Comparison of ENCODE assay signal across 9 cellular contexts in genomic region chr6:136037246-136037884, GRCh38.
DNase-seq lines count a peak whose midpoint lies in the region; ATAC-seq and TF ChIP-seq lines count a peak whose summit lies in the region.
"Had no signal": no experiment of that assay in that cellular context is flagged by ENCODE, and none has a peak within 500 bp of the region (broad histone marks: within the 10 kb centered on the region; RNA-seq: fewer than 3 reads in every experiment).

No MANE protein-coding gene starts in this region.

- TF ChIP-seq CTCF in mammary epithelial cell (conservative IDR thresholded peaks at IDR 0.05 in 1 of 2, IDR thresholded peaks at IDR 0.05 in 1 of 2; ENCODE audit: extremely low read depth in 1 of 2, insufficient read depth in 1 of 2, low read depth in 1 of 2, low read length in 2 of 2) (no peak), upper lobe of left lung (IDR thresholded peaks at IDR 0.05) (no peak)

- no peaks in the 10 kb centered on the region for H3K36me3 ChIP-seq in mammary epithelial cell (ENCODE audit: insufficient read depth, low read length)
- no peaks in the 10 kb centered on the region for H3K36me3 ChIP-seq in mesodermal cell (ENCODE audit: control insufficient read depth, insufficient read depth, low read length)
- no peaks in the 10 kb centered on the region for H3K36me3 ChIP-seq in upper lobe of left lung

- dilution Hi-C loops in mammary epithelial cell (cut with HindIII; ENCODE audit: low sequenced_read_pairs) = no loop called here

- no TSS peak for BruUV-seq in mammary epithelial cell (replicated peaks; lab: Mats Ljungman, UMichigan)

- in situ Hi-C loops in mammary epithelial cell (cut with MboI; ENCODE audit: low sequenced_read_pairs in 2 of 2) = no loop called here

- H3K9ac ChIP-seq in mammary epithelial cell (ENCODE audit: insufficient read depth, low read length) = no peak overlapping the region

- H3K9me3 ChIP-seq in mammary epithelial cell (replicated peaks; ENCODE audit: insufficient read depth, low read length) = no peaks in the 10 kb centered on the region
- no peaks in the 10 kb centered on the region for H3K9me3 ChIP-seq in mesodermal cell (ENCODE audit: control insufficient read depth, low read length)
- H3K9me3 ChIP-seq in upper lobe of left lung = no peaks in the 10 kb centered on the region

- TF ChIP-seq POLR2A in upper lobe of left lung (IDR thresholded peaks at IDR 0.05) = no peak

- H3K27me3 ChIP-seq in mammary epithelial cell (ENCODE audit: insufficient read depth, low read length) (peaks cover 8% of the 10 kb centered on the region), upper lobe of left lung (no peaks in the 10 kb centered on the region)

- no peaks in the 10 kb centered on the region for H3K79me2 ChIP-seq in mammary epithelial cell (ENCODE audit: insufficient read depth, low read length)

- CTCF ChIA-PET in mammary epithelial cell (lab: Charles Lee; ENCODE audit: low non-redundant PET) = no interaction called here

- H4K20me1 ChIP-seq in mammary epithelial cell (ENCODE audit: insufficient read depth, low read length) = no peaks in the 10 kb centered on the region

- DNase-seq in Right ventricle myocardium inferior (ENCODE audit: missing footprints) = no peak
- no peak for DNase-seq in cardiac septum (ENCODE audit: low spot score)
- peak; percentile 12 for DNase-seq in mammary epithelial cell
- DNase-seq in upper lobe of left lung = no peak
- no peak for DNase-seq in COR-L47 (lab: John Stamatoyannopoulos, UW)
- DNase-seq: DND-41 had no signal

- no peak overlapping the region for H3K4me3 ChIP-seq in mammary epithelial cell (replicated peaks in 1 of 3; ENCODE audit: insufficient read depth in 1 of 3, low read depth in 2 of 3, low read length in 3 of 3)
- H3K4me3 ChIP-seq in mesodermal cell (ENCODE audit: extremely low read depth, insufficient read depth, low read length, poor library complexity, severe bottlenecking) = no peak overlapping the region
- peak overlapping the region in 2 of 4 donors; percentile 24 to 32 for H3K4me3 ChIP-seq in upper lobe of left lung

- H3K27ac ChIP-seq in mammary epithelial cell (ENCODE audit: insufficient read depth, low read depth, low read length) (no peak overlapping the region), mesodermal cell (ENCODE audit: low read depth, low read length, severe bottlenecking) (peak overlapping the region; percentile 50), upper lobe of left lung (peak overlapping the region; percentile 20 to 55 (median 40))

- WGBS in mammary epithelial cell (ENCODE audit: low coverage, missing lambda C conversion rate) = 74% methylated on average over 9 of the region's 9 CpGs
- 82 to 91% methylated on average over 7 of the region's 9 CpGs for WGBS in mesodermal cell (ENCODE audit: insufficient coverage in 2 of 2), 2 experiments
- 43 to 54% methylated on average over 9 of the region's 9 CpGs for whole genome bisulfite sequencing in upper lobe of left lung, 2 donors

- H3K4me2 ChIP-seq in mammary epithelial cell (ENCODE audit: insufficient read depth, low read depth, low read length) = no peak overlapping the region

- peak; percentile 20 for ATAC-seq in Right ventricle myocardium inferior
- peak; percentile 29 to 44 for ATAC-seq in upper lobe of left lung (ENCODE audit: low FRiP score in 2 of 2)
- no peak for ATAC-seq in HG02981 (IDR thresholded peaks at IDR 0.05; ENCODE audit: unreplicated experiment)
- no peak for ATAC-seq in GM21786 (IDR thresholded peaks at IDR 0.05; ENCODE audit: unreplicated experiment)

- no peaks in the 10 kb centered on the region for H3K4me1 ChIP-seq in mammary epithelial cell (ENCODE audit: insufficient read depth, low read length)
- peaks cover 11% of the 10 kb centered on the region for H3K4me1 ChIP-seq in mesodermal cell (ENCODE audit: control insufficient read depth, insufficient read depth, low read length, poor library complexity, severe bottlenecking)
- peaks cover 18 to 27% (median 19%) of the 10 kb centered on the region in 4 donors for H3K4me1 ChIP-seq in upper lobe of left lung

- TF ChIP-seq EP300 in upper lobe of left lung (IDR thresholded peaks at IDR 0.05) = no peak

- intact Hi-C loops in Right ventricle myocardium inferior (cut with DNase I) (loop anchor here (5.0 kb wide), 2 partner anchors 35 to 120 kb away; no protein-coding TSS in a partner anchor), cardiac septum (cut with DNase I) (loop anchor here (5.0 kb wide), 1 partner anchor 65 kb away; no protein-coding TSS in a partner anchor), mammary epithelial cell (cut with micrococcal nuclease) (no loop called here)

- no peak overlapping the region for H2AFZ ChIP-seq in mammary epithelial cell (ENCODE audit: low read depth, low read length)

Comparison
In these comparisons a context has a peak if more than half of its experiments do, and no peak if none do; other contexts are left out.
1. ATAC-seq: peak in Right ventricle myocardium inferior (single experiment) and upper lobe of left lung (2 of 2); none in HG02981 (single experiment) and GM21786 (single experiment).